1 cellular context compared by ENCODE assay signal in genomic region chr22:23790819-23791736, GRCh38.
TF ChIP-seq lines count a peak whose summit lies in the region.

No MANE protein-coding gene starts in this region.

TF ChIP-seq in SK-N-SH, 30 proteins besides CTCF, POLR2A, EP300 and RAD21 (continued from another document):
- TF ChIP-seq PBX3 (IDR thresholded peaks at IDR 0.05): no peak
- no peak for TF ChIP-seq MEF2A (IDR thresholded peaks at IDR 0.05; ENCODE audit: borderline replicate concordance, low read depth)
- TF ChIP-seq USF2 (IDR thresholded peaks at IDR 0.05; ENCODE audit: borderline replicate concordance, low read depth, low read length): no peak
- TF ChIP-seq IRF3 (IDR thresholded peaks at IDR 0.05; ENCODE audit: low read depth, low read length): no peak
- no peak for TF ChIP-seq NFIC (IDR thresholded peaks at IDR 0.05; ENCODE audit: borderline replicate concordance)
- no peak for TF ChIP-seq ZBTB33 (IDR thresholded peaks at IDR 0.05; ENCODE audit: borderline replicate concordance, low read depth)
- TF ChIP-seq JUND (IDR thresholded peaks at IDR 0.05): no peak
- TF ChIP-seq RCOR1 (IDR thresholded peaks at IDR 0.05; ENCODE audit: low read length): peak; percentile 78
